20 cellular contexts compared by ENCODE assay signal in genomic region chr7:98278408-98278807, GRCh38. TPM values are rescaled to one million over a fixed set of nuclear protein-coding genes. Genes with fewer than 3 reads are reported as not detected.
A peak's percentile ranks its signal among the peaks of the same experiment; 100 is the strongest.
DNase-seq lines count a peak whose midpoint lies in the region; ATAC-seq and TF ChIP-seq lines count a peak whose summit lies in the region.
"Had no signal": no experiment of that assay in that cellular context is flagged by ENCODE, and none has a peak within 500 bp of the region (broad histone marks: within the 10 kb centered on the region; RNA-seq: fewer than 3 reads in every experiment).

No MANE protein-coding gene starts in this region.

- H4K5ac ChIP-seq in IMR-90 (ENCODE audit: low read depth, low read length) = no peak overlapping the region

- 90% methylated on average over 3 of the region's 5 CpGs; no CpG with 5 or more reads in 1 of the 2 experiments for WGBS in IMR-90 (ENCODE audit: extremely low coverage in 2 of 2, insufficient read length in 1 of 2), 2 experiments

- H3K4me1 ChIP-seq in CD4-positive, CD25-positive, alpha-beta regulatory T cell (ENCODE audit: control insufficient read depth, insufficient read depth, low read length, poor library complexity, severe bottlenecking) = peaks cover 25% of the 10 kb centered on the region
- peaks cover 10% of the 10 kb centered on the region for H3K4me1 ChIP-seq in IMR-90 (ENCODE audit: control insufficient read depth, insufficient read depth, low read length)

- TF ChIP-seq RAD21 in IMR-90 (IDR thresholded peaks at IDR 0.05; ENCODE audit: low read length) = no peak

- in situ Hi-C loops in IMR-90 (cut with MboI; ENCODE audit: low sequenced_read_pairs) = no loop called here

- ATAC-seq in CD4-positive, CD25-positive, alpha-beta regulatory T cell (ENCODE audit: low read depth in 2 of 2) = no peak
- no peak for ATAC-seq in IMR-90 (ENCODE audit: low read depth)
- peak; percentile 1 for ATAC-seq in left lobe of liver
- no peak for ATAC-seq in stimulated activated effector memory CD8-positive, alpha-beta T cell treated with anti-CD3 and anti-CD28 coated beads, Interleukin-12 subunit alpha, Interleukin-12 subunit beta, amount 100 ng/mL, for 72 hours
- no peak for ATAC-seq in HG03354 (IDR thresholded peaks at IDR 0.05; ENCODE audit: poor library complexity, severe bottlenecking, unreplicated experiment)
- no peak for ATAC-seq in HG02938 (IDR thresholded peaks at IDR 0.05; ENCODE audit: unreplicated experiment)
- ATAC-seq: activated CD8-positive, alpha-beta T cell treated with anti-CD3 and anti-CD28 coated beads, Interleukin-2, amount 10 ng/mL, durations not matched to agents 7 days and 5 days; heart left ventricle; Panc1 had no signal

- CTCF ChIA-PET in IMR-90 (lab: Yijun Ruan, JAX) = no interaction called here

- H3K27ac ChIP-seq in CD4-positive, CD25-positive, alpha-beta regulatory T cell (ENCODE audit: insufficient read depth, low read length, poor library complexity, severe bottlenecking) = no peak overlapping the region
- H3K27ac ChIP-seq in IMR-90 (ENCODE audit: insufficient read depth, low read length) = no peak overlapping the region
- H3K27ac ChIP-seq: heart left ventricle had no signal

- POLR2A ChIA-PET in IMR-90 (lab: Charles Lee; ENCODE audit: unreplicated experiment) = no interaction called here

- H3K27ac Mint-ChIP-seq in CD4-positive, CD25-positive, alpha-beta regulatory T cell = peak overlapping the region in 2 of 3 donors; percentile 54 to 85
- peak overlapping the region; percentile 34 for H3K27ac Mint-ChIP-seq in stimulated activated effector memory CD8-positive, alpha-beta T cell treated with anti-CD3 and anti-CD28 coated beads, Interleukin-12 subunit alpha, Interleukin-12 subunit beta, amount 100 ng/mL, for 72 hours
- H3K27ac Mint-ChIP-seq: activated CD8-positive, alpha-beta T cell treated with anti-CD3 and anti-CD28 coated beads, Interleukin-2, amount 10 ng/mL, durations not matched to agents 7 days and 5 days; activated naive CD4-positive, alpha-beta T cell treated with anti-CD3 and anti-CD28 coated beads for 36 hours had no signal

- no peak overlapping the region for H2AK9ac ChIP-seq in IMR-90 (replicated peaks; ENCODE audit: low read depth, low read length, poor library complexity)

- H3K4me2 ChIP-seq in IMR-90 (ENCODE audit: low read depth, low read length) = no peak overlapping the region

- no peak overlapping the region for H3K4ac ChIP-seq in IMR-90 (ENCODE audit: low read depth, low read length)

- H4K91ac ChIP-seq in IMR-90 (ENCODE audit: insufficient read depth, low read depth, low read length) = no peak overlapping the region

- H3K4me1 Mint-ChIP-seq in CD4-positive, CD25-positive, alpha-beta regulatory T cell = peaks cover 0 to 19% (median 15%) of the 10 kb centered on the region in 4 donors
- peaks cover 14% of the 10 kb centered on the region for H3K4me1 Mint-ChIP-seq in stimulated activated effector memory CD8-positive, alpha-beta T cell treated with anti-CD3 and anti-CD28 coated beads, Interleukin-12 subunit alpha, Interleukin-12 subunit beta, amount 100 ng/mL, for 72 hours

- H2BK5ac ChIP-seq in IMR-90 (ENCODE audit: low read depth, low read length, poor library complexity, severe bottlenecking) = no peak overlapping the region

- peaks cover 2% of the 10 kb centered on the region for H3K9me1 ChIP-seq in IMR-90 (ENCODE audit: insufficient read depth, low read length)

- no peak overlapping the region for H3K56ac ChIP-seq in IMR-90 (ENCODE audit: extremely low read depth, insufficient read depth, low read length)

- H3K9me3 ChIP-seq in CD4-positive, CD25-positive, alpha-beta regulatory T cell (ENCODE audit: control insufficient read depth in 2 of 2, low read length in 2 of 2) = no peaks in the 10 kb centered on the region
- no peaks in the 10 kb centered on the region for H3K9me3 ChIP-seq in IMR-90 (ENCODE audit: control insufficient read depth, insufficient read depth, low read length)
- H3K9me3 ChIP-seq: heart left ventricle had no signal

- H3K4me3 Mint-ChIP-seq in CD4-positive, CD25-positive, alpha-beta regulatory T cell = peak overlapping the region in 2 of 4 donors; percentile 55 to 58
- no peak overlapping the region for H3K4me3 Mint-ChIP-seq in stimulated activated effector memory CD8-positive, alpha-beta T cell treated with anti-CD3 and anti-CD28 coated beads, Interleukin-12 subunit alpha, Interleukin-12 subunit beta, amount 100 ng/mL, for 72 hours
- H3K4me3 Mint-ChIP-seq: activated CD8-positive, alpha-beta T cell treated with anti-CD3 and anti-CD28 coated beads, Interleukin-2, amount 10 ng/mL, durations not matched to agents 7 days and 5 days; activated naive CD4-positive, alpha-beta T cell treated with anti-CD3 and anti-CD28 coated beads for 36 hours had no signal

- H3K9ac ChIP-seq in IMR-90 (ENCODE audit: low read depth, low read length) = no peak overlapping the region

- intact Hi-C loops in IMR-90 (cut with micrococcal nuclease) = no loop called here

- BruUV-seq in IMR-90 (replicated peaks; lab: Mats Ljungman, UMichigan) = no TSS peak

- H2BK20ac ChIP-seq in IMR-90 (ENCODE audit: low read depth, low read length) = no peak overlapping the region

- H2BK15ac ChIP-seq in IMR-90 (ENCODE audit: low read depth, low read length) = no peak overlapping the region

- no peaks in the 10 kb centered on the region for H3K9me3 Mint-ChIP-seq in CD4-positive, CD25-positive, alpha-beta regulatory T cell
- no peaks in the 10 kb centered on the region for H3K9me3 Mint-ChIP-seq in stimulated activated effector memory CD8-positive, alpha-beta T cell treated with anti-CD3 and anti-CD28 coated beads, Interleukin-12 subunit alpha, Interleukin-12 subunit beta, amount 100 ng/mL, for 72 hours
- H3K9me3 Mint-ChIP-seq: activated naive CD4-positive, alpha-beta T cell treated with anti-CD3 and anti-CD28 coated beads for 36 hours had no signal

- H4K20me1 ChIP-seq in IMR-90 (ENCODE audit: insufficient read depth, low read length) = peaks cover 7% of the 10 kb centered on the region

- no peak overlapping the region for H2AK5ac ChIP-seq in IMR-90 (ENCODE audit: low read depth, low read length)

- H3K27me3 Mint-ChIP-seq in CD4-positive, CD25-positive, alpha-beta regulatory T cell = peaks cover 9% of the 10 kb centered on the region

- H3K27me3 ChIP-seq in CD4-positive, CD25-positive, alpha-beta regulatory T cell (ENCODE audit: control insufficient read depth, insufficient read depth, low read length) = no peaks in the 10 kb centered on the region
- H3K27me3 ChIP-seq in IMR-90 (ENCODE audit: control insufficient read depth, insufficient read depth, low read length) = no peaks in the 10 kb centered on the region
- H3K27me3 ChIP-seq: heart left ventricle had no signal

- DNase-seq in CD4-positive, CD25-positive, alpha-beta regulatory T cell = no peak
- DNase-seq in IMR-90 = no peak
- no peak for DNase-seq in left lobe of liver (ENCODE audit: low spot score)
- no peak for DNase-seq in stimulated activated effector memory CD8-positive, alpha-beta T cell treated with anti-CD3 and anti-CD28 coated beads, Interleukin-12 subunit alpha, Interleukin-12 subunit beta, amount 100 ng/mL, for 72 hours (ENCODE audit: low spot score in 2 of 2)
- DNase-seq in superior temporal gyrus (ENCODE audit: extremely low spot score) = no peak
- DNase-seq: activated CD4-positive, alpha-beta T cell treated with anti-CD3 and anti-CD28 coated beads for 1 hour; activated CD8-positive, alpha-beta T cell treated with anti-CD3 and anti-CD28 coated beads, Interleukin-2, amount 10 ng/mL, durations not matched to agents 7 days and 5 days; activated naive CD4-positive, alpha-beta T cell treated with anti-CD3 and anti-CD28 coated beads for 36 hours; effector CD8-positive, alpha-beta T cell; GF-D8; GOT3; heart left ventricle; mesendoderm; NCI-H1930; retina; stimulated activated CD4-positive, alpha-beta T cell treated with anti-CD3 and anti-CD28 coated beads, Interleukin-4, amount 100 ng/mL, for 1 hour; stimulated activated naive CD4-positive, alpha-beta T cell had no signal

- no peak overlapping the region for H3K23ac ChIP-seq in IMR-90 (ENCODE audit: low read depth, low read length)

- H2BK120ac ChIP-seq in IMR-90 (ENCODE audit: low read depth, low read length) = no peak overlapping the region

- dilution Hi-C loops in IMR-90 (cut with HindIII; ENCODE audit: low sequenced_read_pairs, unreplicated experiment) = no loop called here

- peaks cover 5 to 17% of the 10 kb centered on the region in 2 experiments; a peak in 3 of 4 replicates for H3K79me1 ChIP-seq in IMR-90 (ENCODE audit: low read depth in 1 of 2, low read length in 2 of 2)

- no peak for TF ChIP-seq CTCF in IMR-90 (conservative IDR thresholded peaks at IDR 0.05; ENCODE audit: low read depth, low read length)

- no peak overlapping the region for H3K18ac ChIP-seq in IMR-90 (ENCODE audit: low read depth, low read length)

- H3K36me3 Mint-ChIP-seq in CD4-positive, CD25-positive, alpha-beta regulatory T cell = peaks cover 3% of the 10 kb centered on the region
- peaks cover 15% of the 10 kb centered on the region for H3K36me3 Mint-ChIP-seq in stimulated activated effector memory CD8-positive, alpha-beta T cell treated with anti-CD3 and anti-CD28 coated beads, Interleukin-12 subunit alpha, Interleukin-12 subunit beta, amount 100 ng/mL, for 72 hours

- H3K14ac ChIP-seq in IMR-90 (replicated peaks; ENCODE audit: low read depth, low read length) = no peak overlapping the region

- H3K36me3 ChIP-seq in CD4-positive, CD25-positive, alpha-beta regulatory T cell (ENCODE audit: control insufficient read depth, insufficient read depth, low read length) = no peaks in the 10 kb centered on the region
- H3K36me3 ChIP-seq in IMR-90 (ENCODE audit: control insufficient read depth, insufficient read depth, low read length) = peaks cover 2% of the 10 kb centered on the region; the same call in 1 of the 2 replicates

- no peak for TF ChIP-seq POLR2A in IMR-90 (IDR thresholded peaks at IDR 0.05; ENCODE audit: low read depth, low read length)

- no peak overlapping the region for H3K4me3 ChIP-seq in CD4-positive, CD25-positive, alpha-beta regulatory T cell (ENCODE audit: low read depth, low read length)
- H3K4me3 ChIP-seq in IMR-90 (ENCODE audit: insufficient read depth, low read depth, low read length) = no peak overlapping the region
- H3K4me3 ChIP-seq: heart left ventricle had no signal

- no peak overlapping the region for H4K8ac ChIP-seq in IMR-90 (ENCODE audit: low read depth in 2 of 2, low read length in 2 of 2)

- H2AFZ ChIP-seq in IMR-90 (replicated peaks; ENCODE audit: low read length, poor library complexity) = peak overlapping the region; percentile 72

RNA-seq across cellular contexts. Expression of gene BRI3, which starts 3.1 kb away (rescaled TPM):
- 55.9 TPM for total RNA-seq in CD4-positive, CD25-positive, alpha-beta regulatory T cell
- 10 to 100 TPM; 15.6 to 19.2 (median 16.2) TPM for polyA plus RNA-seq in CD4-positive, CD25-positive, alpha-beta regulatory T cell
- total RNA-seq in IMR-90 (2012; rRNA removed) (24.7 and 30.6 TPM in 2 replicates), left lobe of liver (137 TPM)
- 68.3 and 91.3 TPM in 2 replicates for polyA plus RNA-seq in IMR-90 (2012; rRNA removed)
- 81.9 and 90.8 TPM in 2 replicates for polyA plus RNA-seq in IMR-90 (2012; cell fraction: cytosol; rRNA removed)
- 23.2 and 48.0 TPM in 2 replicates for polyA plus RNA-seq in IMR-90 (2012; cell fraction: nucleus; rRNA removed; ENCODE audit: low replicate concordance)

RNA-seq across cellular contexts. Expression of gene TECPR1, which starts 26.4 kb away (rescaled TPM):
- 118 TPM for total RNA-seq in CD4-positive, CD25-positive, alpha-beta regulatory T cell
- 10 to 100 TPM; 11.0 to 21.3 (median 15.7) TPM for polyA plus RNA-seq in CD4-positive, CD25-positive, alpha-beta regulatory T cell
- total RNA-seq in IMR-90 (2012; rRNA removed) (6.9 and 14.7 TPM in 2 replicates), left lobe of liver (17.3 TPM)
- 10.6 and 11.5 TPM in 2 replicates for polyA plus RNA-seq in IMR-90 (2012; rRNA removed)
- 6.5 and 9.9 TPM in 2 replicates for polyA plus RNA-seq in IMR-90 (2012; cell fraction: cytosol; rRNA removed)
- 18.6 and 48.0 TPM in 2 replicates for polyA plus RNA-seq in IMR-90 (2012; cell fraction: nucleus; rRNA removed; ENCODE audit: low replicate concordance)
